Comparison of ENCODE assay signal across 1 cellular context in the genomic region with DNA sequence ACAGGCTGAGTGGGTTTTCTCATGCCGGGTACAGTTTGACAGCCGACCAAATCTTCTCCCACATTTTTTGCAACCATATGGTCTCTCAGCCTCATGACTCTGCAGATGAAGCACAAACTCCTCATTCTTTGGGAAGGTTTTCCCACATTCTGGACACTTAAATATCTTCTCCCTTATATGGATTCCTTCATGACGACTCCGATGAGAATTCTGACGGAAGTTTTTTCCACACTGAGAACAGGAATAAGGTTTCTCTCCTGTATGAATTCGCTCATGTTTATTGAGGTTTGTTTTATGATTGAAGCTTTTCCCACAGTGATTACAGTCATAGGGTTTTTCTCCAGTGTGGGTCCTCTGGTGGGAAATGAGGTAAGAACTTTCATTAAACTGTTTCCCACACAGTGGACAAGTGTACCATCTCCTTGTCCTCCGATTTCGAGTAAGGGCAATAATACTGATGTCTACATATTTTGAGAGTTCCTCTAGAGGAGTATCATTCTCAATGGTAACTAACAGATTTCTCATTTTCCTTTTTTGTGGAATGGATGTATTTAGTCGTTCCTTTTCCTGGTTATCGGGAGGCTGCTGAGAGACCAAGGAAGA.
TF ChIP-seq lines count a peak whose summit lies in the region.

No MANE protein-coding gene starts in this region.

TF ChIP-seq in H1, 55 proteins besides CTCF, POLR2A, EP300 and RAD21:
- TF ChIP-seq GABPA (IDR thresholded peaks at IDR 0.05; ENCODE audit: borderline replicate concordance, insufficient read depth, low read length): no peak
- no peak for TF ChIP-seq BRCA1 (IDR thresholded peaks at IDR 0.05; ENCODE audit: low read depth, low read length)
- peak; percentile 53; the same call in 1 of the 2 replicates for TF ChIP-seq KDM1A (IDR thresholded peaks at IDR 0.05; ENCODE audit: borderline replicate concordance, low read length)
